ENCODE assay signal across 1 cellular context in genomic region chr6:87972279-87972678, GRCh38.
TF ChIP-seq lines count a peak whose summit lies in the region.

No MANE protein-coding gene starts in this region.

TF ChIP-seq in GM23338, 12 proteins besides CTCF, POLR2A, EP300 and RAD21 (continued from another document):
- no peak for TF ChIP-seq ZNF462 (CRISPR knock-in tag; IDR thresholded peaks at IDR 0.05)
- no peak for TF ChIP-seq ZNF114 (CRISPR knock-in tag; IDR thresholded peaks at IDR 0.05)
- no peak for TF ChIP-seq REST (IDR thresholded peaks at IDR 0.05; ENCODE audit: unreplicated experiment)
- TF ChIP-seq NANOG (IDR thresholded peaks at IDR 0.05; ENCODE audit: borderline replicate concordance): no peak
- no peak for TF ChIP-seq POLR2AphosphoS5 (IDR thresholded peaks at IDR 0.05; ENCODE audit: low read depth)
TF ChIP-seq in GM23338: peak in this region for 0.
